ENCODE assay signal across 26 cellular contexts in the genomic region with DNA sequence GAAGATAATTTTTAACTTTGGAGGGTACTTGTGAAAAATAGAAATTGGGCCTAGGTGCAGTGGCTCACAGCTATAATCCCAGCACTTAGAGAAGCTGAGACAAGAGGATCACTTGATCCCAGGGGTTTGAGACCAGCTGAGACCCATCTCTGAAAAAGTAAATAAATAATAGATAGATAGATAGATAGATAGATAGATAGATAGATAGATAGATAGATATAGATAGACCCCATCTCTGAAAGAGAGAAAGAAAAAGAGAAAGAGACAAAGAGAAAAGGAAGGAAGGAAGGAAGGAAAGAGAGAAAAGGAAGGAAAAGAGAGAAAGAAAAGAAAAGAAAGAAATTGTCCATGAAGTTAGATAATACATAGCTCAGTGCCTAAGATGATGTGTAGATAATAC.
"Had no signal": no experiment of that assay in that cellular context is flagged by ENCODE, and none has a peak within 500 bp of the region (broad histone marks: within the 10 kb centered on the region; RNA-seq: fewer than 3 reads in every experiment).

No MANE protein-coding gene starts in this region.

- ATAC-seq: esophagus mucosa; gastrocnemius medialis; heart left ventricle; left lobe of liver; mucosa of descending colon; right lobe of liver; stimulated activated naive CD8-positive, alpha-beta T cell treated with anti-CD3 and anti-CD28 coated beads, Interleukin-15, amount 100 ng/mL, for 72 hours had no signal

- H3K27me3 ChIP-seq: dorsolateral prefrontal cortex, gastrocnemius medialis, heart left ventricle, hepatocyte, neural progenitor cell, right lobe of liver, thyroid gland had no signal

- H3K4me3 ChIP-seq: dorsolateral prefrontal cortex, gastrocnemius medialis, heart left ventricle, hepatocyte, lung, mucosa of descending colon, neural progenitor cell, right lobe of liver, thyroid gland had no signal

- DNase-seq: dorsolateral prefrontal cortex; effector CD4-positive, alpha-beta T cell; foreskin fibroblast; gastrocnemius medialis; heart left ventricle; kidney; mucosa of descending colon; naive B cell; right lobe of liver; small intestine; stimulated activated CD4-positive, alpha-beta T cell treated with anti-CD3 and anti-CD28 coated beads, Interleukin-15, amount 100 ng/mL, for 24 hours; stimulated activated CD4-positive, alpha-beta T cell treated with anti-CD3 and anti-CD28 coated beads, Interleukin-2, amount 100 ng/mL, for 48 hours; stimulated activated naive CD4-positive, alpha-beta T cell; stimulated activated naive CD8-positive, alpha-beta T cell treated with anti-CD3 and anti-CD28 coated beads, Interleukin-15, amount 100 ng/mL, for 72 hours; thyroid gland; trophoblast cell had no signal

- H3K27ac Mint-ChIP-seq: memory B cell, nephron, neural progenitor cell, progenitor cell of endocrine pancreas had no signal

- H3K27ac ChIP-seq: dorsolateral prefrontal cortex, epithelial cell of prostate, gastrocnemius medialis, heart left ventricle, hepatocyte, neural progenitor cell, parathyroid adenoma, right lobe of liver, thyroid gland had no signal

- H3K27me3 Mint-ChIP-seq: memory B cell; naive B cell; progenitor cell of endocrine pancreas; stimulated activated naive CD8-positive, alpha-beta T cell treated with anti-CD3 and anti-CD28 coated beads, Interleukin-15, amount 100 ng/mL, for 72 hours had no signal

- H3K9me3 ChIP-seq: gastrocnemius medialis, heart left ventricle, mucosa of descending colon, right lobe of liver, thyroid gland had no signal

- H3K4me1 Mint-ChIP-seq: nephron; neural progenitor cell; stimulated activated naive CD8-positive, alpha-beta T cell treated with anti-CD3 and anti-CD28 coated beads, Interleukin-15, amount 100 ng/mL, for 72 hours had no signal

- H3K4me3 Mint-ChIP-seq: memory B cell; nephron; neural progenitor cell; stimulated activated naive CD8-positive, alpha-beta T cell treated with anti-CD3 and anti-CD28 coated beads, Interleukin-15, amount 100 ng/mL, for 72 hours had no signal

- H3K9me3 Mint-ChIP-seq: memory B cell; naive B cell; nephron; neural progenitor cell; stimulated activated naive CD8-positive, alpha-beta T cell treated with anti-CD3 and anti-CD28 coated beads, Interleukin-15, amount 100 ng/mL, for 72 hours had no signal

- H3K4me1 ChIP-seq: heart left ventricle, neural progenitor cell, parathyroid adenoma, right lobe of liver, thyroid gland had no signal
